Comparison of ENCODE assay signal across 1 cellular context in genomic region chr16:28830531-28830930, GRCh38.
TF ChIP-seq lines count a peak whose summit lies in the region.

No MANE protein-coding gene starts in this region.

TF ChIP-seq in IMR-90, 13 proteins besides CTCF, POLR2A, EP300 and RAD21:
- TF ChIP-seq CHD1 (IDR thresholded peaks at IDR 0.05; ENCODE audit: low read depth, low read length): no peak
- no peak for TF ChIP-seq RFX5 (IDR thresholded peaks at IDR 0.05; ENCODE audit: low read depth, low read length)
